In genomic region chr14:93245764-93246420, GRCh38 we compare ENCODE assay signal across 24 cellular contexts.
"Had no signal": no experiment of that assay in that cellular context is flagged by ENCODE, and none has a peak within 500 bp of the region (broad histone marks: within the 10 kb centered on the region; RNA-seq: fewer than 3 reads in every experiment).

No MANE protein-coding gene starts in this region.

- H3K4me1 Mint-ChIP-seq: activated naive CD8-positive, alpha-beta T cell treated with anti-CD3 and anti-CD28 coated beads, Interleukin-2, amount 50 U/mL, for 24 hours; immature natural killer cell had no signal

- H3K27ac ChIP-seq: hepatocyte, left lung, prostate gland, right atrium auricular region, tibial nerve had no signal

- H2AFZ ChIP-seq: hepatocyte had no signal

- H3K4me3 ChIP-seq: hepatocyte, left lung, lung, prostate gland, right atrium auricular region, tibial nerve had no signal

- H3K27ac Mint-ChIP-seq: activated CD4-positive, alpha-beta memory T cell treated with anti-CD3 and anti-CD28 coated beads, Interleukin-2, amount 10 ng/mL, durations not matched to agents 7 days and 5 days; activated naive CD4-positive, alpha-beta T cell treated with anti-CD3 and anti-CD28 coated beads for 36 hours; activated naive CD8-positive, alpha-beta T cell treated with anti-CD3 and anti-CD28 coated beads, Interleukin-2, amount 50 U/mL, for 24 hours; activated T-cell treated with anti-CD3 and anti-CD28 coated beads, Interleukin-2, amount 50 U/mL, for 72 hours; immature natural killer cell; stimulated activated naive CD8-positive, alpha-beta T cell treated with anti-CD3 and anti-CD28 coated beads, Interleukin-15, amount 100 ng/mL, for 72 hours had no signal

- H3K9me3 ChIP-seq: left lung, prostate gland, right atrium auricular region, tibial nerve had no signal

- H3K4me2 ChIP-seq: hepatocyte had no signal

- H3K4me1 ChIP-seq: left lung, prostate gland, right atrium auricular region had no signal

- H3K4me3 Mint-ChIP-seq: activated CD4-positive, alpha-beta memory T cell treated with anti-CD3 and anti-CD28 coated beads, Interleukin-2, amount 10 ng/mL, durations not matched to agents 7 days and 5 days; activated naive CD4-positive, alpha-beta T cell treated with anti-CD3 and anti-CD28 coated beads for 36 hours; activated naive CD8-positive, alpha-beta T cell treated with anti-CD3 and anti-CD28 coated beads, Interleukin-2, amount 50 U/mL, for 24 hours; activated T-cell treated with anti-CD3 and anti-CD28 coated beads, Interleukin-2, amount 50 U/mL, for 72 hours; immature natural killer cell; natural killer cell; stimulated activated naive CD8-positive, alpha-beta T cell treated with anti-CD3 and anti-CD28 coated beads, Interleukin-15, amount 100 ng/mL, for 72 hours had no signal

- H3K27me3 Mint-ChIP-seq: activated CD4-positive, alpha-beta memory T cell treated with anti-CD3 and anti-CD28 coated beads, Interleukin-2, amount 10 ng/mL, durations not matched to agents 7 days and 5 days; activated naive CD8-positive, alpha-beta T cell treated with anti-CD3 and anti-CD28 coated beads, Interleukin-2, amount 50 U/mL, for 24 hours; stimulated activated naive CD8-positive, alpha-beta T cell treated with anti-CD3 and anti-CD28 coated beads, Interleukin-15, amount 100 ng/mL, for 72 hours had no signal

- H3K9me3 Mint-ChIP-seq: activated CD4-positive, alpha-beta memory T cell treated with anti-CD3 and anti-CD28 coated beads, Interleukin-2, amount 10 ng/mL, durations not matched to agents 7 days and 5 days; activated naive CD4-positive, alpha-beta T cell treated with anti-CD3 and anti-CD28 coated beads for 36 hours; activated naive CD8-positive, alpha-beta T cell treated with anti-CD3 and anti-CD28 coated beads, Interleukin-2, amount 50 U/mL, for 24 hours; activated T-cell treated with anti-CD3 and anti-CD28 coated beads, Interleukin-2, amount 50 U/mL, for 72 hours; immature natural killer cell; natural killer cell; stimulated activated naive CD8-positive, alpha-beta T cell treated with anti-CD3 and anti-CD28 coated beads, Interleukin-15, amount 100 ng/mL, for 72 hours had no signal

- DNase-seq: activated CD4-positive, alpha-beta memory T cell treated with anti-CD3 and anti-CD28 coated beads, Interleukin-2, amount 10 ng/mL, durations not matched to agents 7 days and 5 days; activated CD4-positive, alpha-beta T cell treated with anti-CD3 and anti-CD28 coated beads for 48 hours; activated effector memory CD4-positive, alpha-beta T cell treated with Interleukin-2 at 50 U/mL for 16 hours; activated naive CD4-positive, alpha-beta T cell treated with anti-CD3 and anti-CD28 coated beads for 36 hours; activated naive CD8-positive, alpha-beta T cell treated with anti-CD3 and anti-CD28 coated beads, Interleukin-2, amount 50 U/mL, for 24 hours; activated T-cell treated with anti-CD3 and anti-CD28 coated beads, Interleukin-2, amount 50 U/mL, for 72 hours; aorta; central memory CD4-positive, alpha-beta T cell; effector memory CD4-positive, alpha-beta T cell; glutamatergic neuron; immature natural killer cell; left lung; natural killer cell; stimulated activated CD4-positive, alpha-beta T cell treated with anti-CD3 and anti-CD28 coated beads, Interleukin-1b, Interleukin-23, amount 100 ng/mL, for 48 hours; stimulated activated naive CD8-positive, alpha-beta T cell treated with anti-CD3 and anti-CD28 coated beads, Interleukin-15, amount 100 ng/mL, for 72 hours; T-helper 2 cell had no signal

- H3K27me3 ChIP-seq: hepatocyte, left lung, right atrium auricular region, tibial nerve had no signal

- FAIRE-seq: colon, frontal cortex, urothelium cell line had no signal

- ATAC-seq: activated naive CD8-positive, alpha-beta T cell treated with anti-CD3 and anti-CD28 coated beads, Interleukin-2, amount 50 U/mL, for 24 hours; activated T-cell treated with anti-CD3 and anti-CD28 coated beads, Interleukin-2, amount 50 U/mL, for 72 hours; left lung; natural killer cell; stimulated activated naive CD8-positive, alpha-beta T cell treated with anti-CD3 and anti-CD28 coated beads, Interleukin-15, amount 100 ng/mL, for 72 hours had no signal

- H3K79me2 ChIP-seq: hepatocyte had no signal
